ENCODE assay signal across 9 cellular contexts in genomic region chr2:127174176-127174575, GRCh38. TPM values are rescaled to one million over a fixed set of nuclear protein-coding genes. Genes with fewer than 3 reads are reported as not detected.
DNase-seq lines count a peak whose midpoint lies in the region; ATAC-seq and TF ChIP-seq lines count a peak whose summit lies in the region.
"Had no signal": no experiment of that assay in that cellular context is flagged by ENCODE, and none has a peak within 500 bp of the region (broad histone marks: within the 10 kb centered on the region; RNA-seq: fewer than 3 reads in every experiment).

No MANE protein-coding gene starts in this region.

- TF ChIP-seq CTCF in fibroblast of mammary gland (conservative IDR thresholded peaks at IDR 0.05; ENCODE audit: control insufficient read depth, insufficient read depth, low read depth, low read length) (peak; percentile 45), gastroesophageal sphincter (IDR thresholded peaks at IDR 0.05) (peak in 1 of 4 experiments; percentile 48)

- H3K27ac ChIP-seq in gastroesophageal sphincter: peak overlapping the region in 2 of 4 donors; percentile 72 to 74

- TF ChIP-seq EP300 in gastroesophageal sphincter (IDR thresholded peaks at IDR 0.05): no peak

- H3K9me3 ChIP-seq in gastroesophageal sphincter: no peaks in the 10 kb centered on the region

- 33% methylated on average over 1 of the region's 6 CpGs; no CpG with 5 or more reads in 1 of the 2 donors for WGBS in gastroesophageal sphincter (ENCODE audit: low coverage in 1 of 2), 2 donors

- H3K4me3 ChIP-seq in fibroblast of mammary gland (ENCODE audit: control insufficient read depth, low read depth, low read length): no peak overlapping the region
- no peak overlapping the region for H3K4me3 ChIP-seq in gastroesophageal sphincter

- no peak for TF ChIP-seq POLR2A in gastroesophageal sphincter (IDR thresholded peaks at IDR 0.05)

- H3K27me3 ChIP-seq in gastroesophageal sphincter: no peaks in the 10 kb centered on the region

- peak; percentile 46 for ATAC-seq in sciatic nerve
- no peak for ATAC-seq in HG02938 (IDR thresholded peaks at IDR 0.05; ENCODE audit: unreplicated experiment)
- ATAC-seq in gastroesophageal sphincter: no peak

- no peaks in the 10 kb centered on the region for H3K36me3 ChIP-seq in gastroesophageal sphincter

- peaks cover 0 to 47% (median 21%) of the 10 kb centered on the region in 3 donors for H3K4me1 ChIP-seq in gastroesophageal sphincter

- DNase-seq in GM03348 (ENCODE audit: low spot score) (peak; percentile 60), NCI-H774 (lab: John Stamatoyannopoulos, UW) (peak; percentile 2), fibroblast of mammary gland (ENCODE audit: low read depth) (peak; percentile 66), sciatic nerve (ENCODE audit: low spot score) (peak; percentile 60), NCI-H1694 treated with DMSO at 0.1 percent for 48 hours (lab: John Stamatoyannopoulos, UW) (no peak), NCI-H1105 (lab: John Stamatoyannopoulos, UW) (no peak)
- DNase-seq: NCI-H2227 treated with DMSO at 0.1 percent for 48 hours had no signal

- intact Hi-C loops in sciatic nerve (cut with DNase I): no loop called here

RNA-seq across cellular contexts. Expression of gene CYP27C1, which starts 45.9 kb away (rescaled TPM):
- total RNA-seq in sciatic nerve (0.31 TPM), gastroesophageal sphincter (under 1 TPM; 0.12 to 0.52 (median 0.28) TPM)

Comparison
In these comparisons a context has a peak if more than half of its experiments do, and no peak if none do; other contexts are left out.
1. DNase-seq: peak in GM03348 (single experiment), NCI-H774 (single experiment), fibroblast of mammary gland (single experiment) and sciatic nerve (single experiment); none in NCI-H1694 treated with DMSO at 0.1 percent for 48 hours (single experiment) and NCI-H1105 (single experiment).